In the genomic region with DNA sequence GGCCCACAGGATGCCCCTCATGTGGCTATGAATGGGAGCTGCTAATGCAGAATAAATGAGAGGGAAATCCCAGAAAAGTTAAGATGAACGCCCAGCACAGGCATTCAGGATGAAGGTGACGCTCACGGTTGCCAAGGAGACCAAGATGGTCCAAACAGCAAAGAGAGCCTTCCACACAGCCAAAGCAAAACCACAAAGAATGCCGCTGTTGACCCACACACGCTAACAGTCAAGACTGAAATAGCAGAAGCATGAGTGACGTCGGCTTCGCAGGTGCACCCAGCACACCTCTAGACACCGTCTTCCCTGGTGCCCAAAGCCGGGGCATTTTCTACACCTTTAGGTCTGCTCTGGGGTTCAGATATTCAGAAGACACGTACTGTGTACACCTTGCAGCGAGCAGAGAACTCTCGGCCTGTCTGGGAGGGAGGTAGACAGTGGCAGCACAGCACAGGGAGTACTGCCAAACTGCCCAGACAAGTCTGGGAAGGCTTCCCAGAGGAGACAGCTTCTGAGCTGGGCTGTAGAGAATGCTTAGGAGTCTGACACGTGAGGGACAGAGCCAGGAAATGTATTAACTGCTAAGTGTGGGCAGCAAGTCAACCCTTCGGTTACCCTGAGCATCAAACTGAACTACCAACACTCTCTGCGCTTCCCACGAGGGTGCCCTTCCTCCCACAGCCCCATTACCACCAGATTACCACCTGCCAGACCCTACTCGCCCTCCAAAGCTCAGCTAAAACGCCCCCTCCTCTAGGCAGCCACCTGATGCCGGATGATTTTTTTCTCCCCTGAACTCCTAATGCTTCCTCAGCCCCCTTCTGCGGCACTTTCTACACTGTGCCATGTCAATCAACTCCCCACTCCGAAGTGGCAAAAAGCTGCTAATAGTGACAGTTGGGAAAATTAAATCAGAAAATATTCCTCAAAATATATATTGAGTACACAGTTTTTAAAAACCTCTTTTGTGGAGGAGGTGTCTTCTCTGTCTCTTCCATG, we compare ENCODE assay signal across 1 cellular context.
TF ChIP-seq lines count a peak whose summit lies in the region.

No MANE protein-coding gene starts in this region.

TF ChIP-seq in GM12878, 131 proteins besides CTCF, POLR2A, EP300 and RAD21 (continued from another document):
- TF ChIP-seq SKIL (IDR thresholded peaks at IDR 0.05; ENCODE audit: low read depth, poor library complexity, severe bottlenecking): peak; percentile 57
- TF ChIP-seq TCF3 (IDR thresholded peaks at IDR 0.05; ENCODE audit: borderline replicate concordance, insufficient read depth, low read depth, low read length): peak; percentile 97
- peak; percentile 84; the same call in 1 of the 2 replicates for TF ChIP-seq HDGF (IDR thresholded peaks at IDR 0.05)
